20 cellular contexts compared by ENCODE assay signal in the genomic region with DNA sequence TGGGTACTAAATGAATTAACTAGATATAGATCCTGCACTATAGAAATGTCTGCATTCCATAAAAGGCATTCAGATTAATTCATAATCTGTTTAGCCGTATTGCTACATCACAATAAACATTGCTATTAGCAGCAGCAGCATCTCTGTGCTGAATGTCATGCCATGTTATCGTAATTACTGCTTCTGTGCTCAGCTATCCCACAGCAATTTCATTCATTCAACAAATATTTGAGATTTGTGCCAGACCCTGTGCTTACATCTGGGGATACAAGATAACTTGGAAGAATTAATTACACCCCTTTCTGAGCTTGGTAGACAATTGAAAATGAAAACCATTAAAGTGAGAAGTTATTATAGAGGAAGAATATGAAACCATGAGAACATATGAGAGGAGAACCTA.
DNase-seq lines count a peak whose midpoint lies in the region; ATAC-seq lines count a peak whose summit lies in the region.
"Had no signal": no experiment of that assay in that cellular context is flagged by ENCODE, and none has a peak within 500 bp of the region (broad histone marks: within the 10 kb centered on the region; RNA-seq: fewer than 3 reads in every experiment).

No MANE protein-coding gene starts in this region.

- no peak overlapping the region for H2AFZ ChIP-seq in mesenchymal stem cell (ENCODE audit: low read depth, low read length)

- H4K8ac ChIP-seq in mesenchymal stem cell (ENCODE audit: low read length), result no peak overlapping the region

- no peak overlapping the region for H3K4me2 ChIP-seq in mesenchymal stem cell (ENCODE audit: low read length, poor library complexity, severe bottlenecking)

- no peak overlapping the region for H3K18ac ChIP-seq in mesenchymal stem cell (ENCODE audit: low read depth in 1 of 2, low read length in 2 of 2)

- H2BK5ac ChIP-seq in mesenchymal stem cell (ENCODE audit: low read depth, low read length, poor library complexity, severe bottlenecking), result no peak overlapping the region

- no peak overlapping the region for H2BK12ac ChIP-seq in mesenchymal stem cell (ENCODE audit: low read length in 2 of 2)

- H3K79me1 ChIP-seq in mesenchymal stem cell (replicated peaks; ENCODE audit: low read length, poor library complexity, severe bottlenecking), result no peaks in the 10 kb centered on the region

- H3K27me3 ChIP-seq in mesenchymal stem cell (ENCODE audit: control insufficient read depth in 1 of 2, insufficient read depth in 1 of 2, low read length in 2 of 2), result no peaks in the 10 kb centered on the region
- H3K27me3 ChIP-seq: BE2C had no signal

- H3K23ac ChIP-seq in mesenchymal stem cell (ENCODE audit: low read length in 2 of 2), result no peak overlapping the region

- no peak overlapping the region for H3K4me3 ChIP-seq in mesenchymal stem cell (ENCODE audit: insufficient read depth in 1 of 2, low read depth in 1 of 2, low read length in 2 of 2)

- no peaks in the 10 kb centered on the region for H3K4me1 ChIP-seq in mesenchymal stem cell (ENCODE audit: control insufficient read depth, insufficient read depth, low read depth, low read length)
- H3K4me1 ChIP-seq: Caco-2 had no signal

- ATAC-seq in HG03342 (IDR thresholded peaks at IDR 0.05; ENCODE audit: unreplicated experiment) (no peak), GM21515 (IDR thresholded peaks at IDR 0.05; ENCODE audit: unreplicated experiment) (no peak)
- ATAC-seq: HCT116 had no signal

- H3K36me3 ChIP-seq in mesenchymal stem cell (ENCODE audit: control insufficient read depth in 1 of 2, insufficient read depth in 2 of 2, low read depth in 1 of 2, low read length in 2 of 2), result no peaks in the 10 kb centered on the region
- H3K36me3 ChIP-seq: BE2C had no signal

- no peak overlapping the region for H3K4ac ChIP-seq in mesenchymal stem cell (ENCODE audit: low read depth in 1 of 2, low read length in 2 of 2)

- H3K9ac ChIP-seq in mesenchymal stem cell (ENCODE audit: low read length), result no peak overlapping the region

- H4K91ac ChIP-seq in mesenchymal stem cell (ENCODE audit: low read length), result no peak overlapping the region

- WGBS in mesenchymal stem cell, result 99% methylated on average over 2 of the region's 2 CpGs

- no peak overlapping the region for H2BK120ac ChIP-seq in mesenchymal stem cell (ENCODE audit: low read depth, low read length)

- no peak overlapping the region for H2AK5ac ChIP-seq in mesenchymal stem cell (ENCODE audit: low read length, severe bottlenecking)

- DNase-seq in AG20443 (ENCODE audit: low spot score), result peak; percentile 44
- DNase-seq in amniotic epithelial cell (ENCODE audit: low read depth), result peak; percentile 4
- no peak for DNase-seq in mesenchymal stem cell
- DNase-seq in effector CD8-positive, alpha-beta T cell (lab: John Stamatoyannopoulos, UW), result no peak
- DNase-seq: BE2C; C1 segment of cervical spinal cord; Caco-2; CD4-positive, CD25-positive, alpha-beta regulatory T cell; CD8-positive, alpha-beta memory T cell; DMS153; DMS79; GDM1; GOT3; H7; HFFc6; Karpas-422; KBM-7 had no signal

- H2BK15ac ChIP-seq in mesenchymal stem cell (ENCODE audit: low read depth, poor library complexity, severe bottlenecking), result no peak overlapping the region

- peaks cover 25% of the 10 kb centered on the region for H3K9me3 ChIP-seq in mesenchymal stem cell (ENCODE audit: control insufficient read depth, low read length)
- H3K9me3 ChIP-seq: BE2C, Caco-2 had no signal

- peak overlapping the region; percentile 63 for H3K27ac ChIP-seq in mesenchymal stem cell (ENCODE audit: low read length, poor library complexity, severe bottlenecking)

- no peak overlapping the region for H3K14ac ChIP-seq in mesenchymal stem cell (ENCODE audit: low read length in 2 of 2)

Comparison
In these comparisons a context has a peak if more than half of its experiments do, and no peak if none do; other contexts are left out.
1. DNase-seq: peak in AG20443 (single experiment) and amniotic epithelial cell (single experiment); none in mesenchymal stem cell (single experiment) and effector CD8-positive, alpha-beta T cell (single experiment).